In genomic region chr5:18465833-18466681, GRCh38 we compare ENCODE assay signal across 9 cellular contexts.
A peak's percentile ranks its signal among the peaks of the same experiment; 100 is the strongest.
DNase-seq lines count a peak whose midpoint lies in the region; ATAC-seq, FAIRE-seq and TF ChIP-seq lines count a peak whose summit lies in the region.
"Had no signal": no experiment of that assay in that cellular context is flagged by ENCODE, and none has a peak within 500 bp of the region (broad histone marks: within the 10 kb centered on the region; RNA-seq: fewer than 3 reads in every experiment).

No MANE protein-coding gene starts in this region.

- FAIRE-seq in A204.1 (lab: Jason Lieb, UNC) (peak; percentile 85), GM12891 (lab: Jason Lieb, UNC) (peak; percentile 81)

- TF ChIP-seq POLR2A in GM12891 (IDR thresholded peaks at IDR 0.05; ENCODE audit: low read depth, low read length) (no peak), sigmoid colon (IDR thresholded peaks at IDR 0.05) (no peak)

- WGBS in sigmoid colon, 2 donors: 62 to 65% methylated on average over 11 of the region's 11 CpGs

- H3K27me3 ChIP-seq in sigmoid colon: no peaks in the 10 kb centered on the region

- no peaks in the 10 kb centered on the region for H3K9me3 ChIP-seq in sigmoid colon
- H3K9me3 ChIP-seq: mucosa of descending colon had no signal

- H3K4me1 ChIP-seq in sigmoid colon: no peaks in the 10 kb centered on the region

- no peak overlapping the region for H3K4me3 ChIP-seq in sigmoid colon
- H3K4me3 ChIP-seq: mucosa of descending colon had no signal

- peak; percentile 13 for DNase-seq in GM12891 (ENCODE audit: insufficient read length, low spot score)
- peak; percentile 45 for DNase-seq in NCI-H1105 treated with DMSO at 0.1 percent for 48 hours (lab: John Stamatoyannopoulos, UW)
- DNase-seq in dedifferentiated amniotic fluid mesenchymal stem cell (ENCODE audit: extremely low spot score): peak; percentile 60
- peak; percentile 12 for DNase-seq in myocyte (ENCODE audit: low read depth)
- DNase-seq in sigmoid colon: no peak

- no peak for TF ChIP-seq EP300 in sigmoid colon (IDR thresholded peaks at IDR 0.05)

- ATAC-seq in HG02763 (IDR thresholded peaks at IDR 0.05; ENCODE audit: unreplicated experiment): peak; percentile 91
- peak; percentile 98 for ATAC-seq in SK-N-SH treated with all-trans-retinoic acid at 6 μM for 48 hours
- ATAC-seq: mucosa of descending colon had no signal

- no peak overlapping the region for H3K27ac ChIP-seq in sigmoid colon

- no peaks in the 10 kb centered on the region for H3K36me3 ChIP-seq in sigmoid colon

- peak in 2 of 4 experiments; percentile 25 to 55 for TF ChIP-seq CTCF in sigmoid colon (IDR thresholded peaks at IDR 0.05)

- intact Hi-C loops in sigmoid colon (cut with DNase I): loop anchor here (10.0 kb wide), 1 partner anchor 229 kb away; no protein-coding TSS in a partner anchor

TF ChIP-seq in GM12891, 5 proteins besides CTCF, POLR2A, EP300 and RAD21:
- TF ChIP-seq TAF1 (IDR thresholded peaks at IDR 0.05; ENCODE audit: low read depth, low read length) (no peak), POLR2AphosphoS5 (IDR thresholded peaks at IDR 0.05; ENCODE audit: low read depth, low read length) (no peak), POU2F2 (IDR thresholded peaks at IDR 0.05; ENCODE audit: low read depth, low read length) (no peak), SPI1 (IDR thresholded peaks at IDR 0.05; ENCODE audit: low read depth, low read length) (no peak), PAX5 (IDR thresholded peaks at IDR 0.05; ENCODE audit: insufficient read depth, low read length, severe bottlenecking) (no peak)

TF ChIP-seq in SK-N-SH treated with all-trans-retinoic acid at 6 μM for 48 hours, 23 proteins besides CTCF, POLR2A, EP300 and RAD21:
- TF ChIP-seq ZNF70 (CRISPR knock-in tag; IDR thresholded peaks at IDR 0.05) (no peak), ZNF565 (CRISPR knock-in tag; conservative IDR thresholded peaks at IDR 0.05; ENCODE audit: low read depth) (no peak), ISL1 (CRISPR knock-in tag; IDR thresholded peaks at IDR 0.05) (no peak), ZC3H10 (CRISPR knock-in tag; IDR thresholded peaks at IDR 0.05) (no peak), ZNF8 (CRISPR knock-in tag; IDR thresholded peaks at IDR 0.05) (no peak), CSDC2 (CRISPR knock-in tag; IDR thresholded peaks at IDR 0.05) (no peak), ZFP30 (CRISPR knock-in tag; IDR thresholded peaks at IDR 0.05) (no peak), RARB (CRISPR knock-in tag; IDR thresholded peaks at IDR 0.05) (no peak), ESRRG (CRISPR knock-in tag; IDR thresholded peaks at IDR 0.05) (no peak), CSRNP3 (CRISPR knock-in tag; IDR thresholded peaks at IDR 0.05) (no peak), TOX (CRISPR knock-in tag; IDR thresholded peaks at IDR 0.05; ENCODE audit: borderline replicate concordance) (no peak), POU6F1 (CRISPR knock-in tag; IDR thresholded peaks at IDR 0.05; ENCODE audit: borderline replicate concordance, low read depth) (no peak)
